Comparison of ENCODE assay signal across 9 cellular contexts in the genomic region with DNA sequence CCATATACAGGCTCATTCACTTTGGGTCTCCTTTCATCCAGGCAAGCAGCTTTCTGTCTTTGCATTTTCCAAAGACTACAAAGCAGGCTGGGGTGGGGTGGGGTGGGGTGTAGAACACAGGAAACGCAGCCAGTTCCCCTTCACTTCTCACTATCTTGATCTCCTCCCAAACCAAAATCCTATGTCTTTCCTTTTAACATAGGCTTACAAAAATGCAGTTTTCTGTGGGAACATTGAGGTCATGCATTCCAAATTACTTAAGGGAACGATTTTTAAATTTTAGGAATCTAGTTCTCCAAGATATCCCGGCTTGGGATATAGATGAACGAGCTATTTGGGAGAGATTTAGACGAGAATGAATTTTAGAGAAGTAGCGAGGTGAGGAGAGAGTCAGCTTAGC. TPM values are rescaled to one million over a fixed set of nuclear protein-coding genes. Genes with fewer than 3 reads are reported as not detected.
A peak's percentile ranks its signal among the peaks of the same experiment; 100 is the strongest.
DNase-seq lines count a peak whose midpoint lies in the region; ATAC-seq, FAIRE-seq and TF ChIP-seq lines count a peak whose summit lies in the region.
"Had no signal": no experiment of that assay in that cellular context is flagged by ENCODE, and none has a peak within 500 bp of the region (broad histone marks: within the 10 kb centered on the region; RNA-seq: fewer than 3 reads in every experiment).

No MANE protein-coding gene starts in this region.

- H4K20me1 ChIP-seq in astrocyte (ENCODE audit: insufficient read depth, low read length), result peaks cover 26% of the 10 kb centered on the region

- H3K4me2 ChIP-seq in astrocyte (ENCODE audit: low read length) (peak overlapping the region; percentile 96), mesenchymal stem cell (ENCODE audit: low read length, poor library complexity, severe bottlenecking) (no peak overlapping the region)

- WGBS in mesenchymal stem cell, result 70% methylated on average over 5 of the region's 6 CpGs
- WGBS in urinary bladder, result 26% methylated on average over 6 of the region's 6 CpGs

- H3K27me3 ChIP-seq in left ventricle myocardium inferior (ENCODE audit: low read depth) (no peaks in the 10 kb centered on the region), astrocyte (ENCODE audit: insufficient read depth, low read length) (no peaks in the 10 kb centered on the region), mesenchymal stem cell (ENCODE audit: control insufficient read depth in 1 of 2, insufficient read depth in 1 of 2, low read length in 2 of 2) (no peaks in the 10 kb centered on the region)

- no peak for ATAC-seq in HG02973 (IDR thresholded peaks at IDR 0.05; ENCODE audit: unreplicated experiment)

- H3K18ac ChIP-seq in mesenchymal stem cell (ENCODE audit: low read depth in 1 of 2, low read length in 2 of 2), result no peak overlapping the region

- peaks cover 18% of the 10 kb centered on the region for H3K4me1 Mint-ChIP-seq in astrocyte (ENCODE audit: low read depth, unreplicated experiment)

- H3K9me3 ChIP-seq in left ventricle myocardium inferior (replicated peaks), result no peaks in the 10 kb centered on the region
- no peaks in the 10 kb centered on the region for H3K9me3 ChIP-seq in astrocyte (ENCODE audit: insufficient read depth, low read depth, low read length)
- no peaks in the 10 kb centered on the region for H3K9me3 ChIP-seq in mesenchymal stem cell (ENCODE audit: control insufficient read depth, low read length)

- H3K36me3 ChIP-seq in left ventricle myocardium inferior, result no peaks in the 10 kb centered on the region
- peaks cover 3% of the 10 kb centered on the region for H3K36me3 ChIP-seq in astrocyte (ENCODE audit: insufficient read depth, low read length)
- H3K36me3 ChIP-seq in mesenchymal stem cell (ENCODE audit: control insufficient read depth in 1 of 2, insufficient read depth in 2 of 2, low read depth in 1 of 2, low read length in 2 of 2), result peaks cover 0 to 10% of the 10 kb centered on the region in 2 experiments
- H3K36me3 ChIP-seq in urinary bladder (ENCODE audit: insufficient read depth), result no peaks in the 10 kb centered on the region

- peaks cover 3% of the 10 kb centered on the region for H3K36me3 Mint-ChIP-seq in astrocyte (ENCODE audit: low read depth, unreplicated experiment)

- peaks cover 40% of the 10 kb centered on the region for H3K79me2 ChIP-seq in astrocyte (ENCODE audit: insufficient read depth, low read length)

- H4K8ac ChIP-seq in mesenchymal stem cell (ENCODE audit: low read length), result no peak overlapping the region

- H3K27ac ChIP-seq in left ventricle myocardium inferior (replicated peaks) (peak overlapping the region; percentile 94), astrocyte (ENCODE audit: low read depth, low read length) (peak overlapping the region; percentile 72), mesenchymal stem cell (ENCODE audit: low read length, poor library complexity, severe bottlenecking) (peak overlapping the region; percentile 77), urinary bladder (ENCODE audit: low read depth) (peak overlapping the region; percentile 51)

- H2AFZ ChIP-seq in astrocyte (ENCODE audit: low read depth, low read length) (peak overlapping the region; percentile 76), mesenchymal stem cell (ENCODE audit: low read depth, low read length) (no peak overlapping the region)

- H2AK5ac ChIP-seq in mesenchymal stem cell (ENCODE audit: low read length, severe bottlenecking), result no peak overlapping the region

- no peak overlapping the region for H2BK15ac ChIP-seq in mesenchymal stem cell (ENCODE audit: low read depth, poor library complexity, severe bottlenecking)

- H3K4me3 Mint-ChIP-seq in astrocyte (ENCODE audit: unreplicated experiment), result peak overlapping the region; percentile 94

- peak overlapping the region; percentile 90 for H3K4me3 ChIP-seq in left ventricle myocardium inferior
- H3K4me3 ChIP-seq in astrocyte (ENCODE audit: insufficient read depth, low read depth, low read length), result peak overlapping the region; percentile 89
- peak overlapping the region in 1 of 2 experiments; percentile 97 for H3K4me3 ChIP-seq in mesenchymal stem cell (ENCODE audit: insufficient read depth in 1 of 2, low read depth in 1 of 2, low read length in 2 of 2)
- H3K4me3 ChIP-seq in urinary bladder (ENCODE audit: low read depth, low read length), result no peak overlapping the region

- no peak overlapping the region for H3K14ac ChIP-seq in mesenchymal stem cell (ENCODE audit: low read length in 2 of 2)

- H4K91ac ChIP-seq in mesenchymal stem cell (ENCODE audit: low read length), result no peak overlapping the region

- H2BK120ac ChIP-seq in mesenchymal stem cell (ENCODE audit: low read depth, low read length), result no peak overlapping the region

- DNase-seq in left ventricle myocardium inferior, result no peak
- DNase-seq in cardiac septum (ENCODE audit: low spot score), result no peak
- DNase-seq in astrocyte (ENCODE audit: low read depth), result peak; percentile 33
- DNase-seq in mesenchymal stem cell, result no peak
- DNase-seq in Ammon's horn (ENCODE audit: low spot score), result no peak
- DNase-seq in Kasumi-1 (lab: John Stamatoyannopoulos, UW), result no peak
- DNase-seq: NCI-H1105 had no signal

- H2BK12ac ChIP-seq in mesenchymal stem cell (ENCODE audit: low read length in 2 of 2), result no peak overlapping the region

- peak overlapping the region; percentile 97 for H3K27ac Mint-ChIP-seq in astrocyte (ENCODE audit: unreplicated experiment)

- no peaks in the 10 kb centered on the region for H3K27me3 Mint-ChIP-seq in astrocyte (ENCODE audit: low read depth, unreplicated experiment)

- no peak overlapping the region for H2BK5ac ChIP-seq in mesenchymal stem cell (ENCODE audit: low read depth, low read length, poor library complexity, severe bottlenecking)

- H3K4ac ChIP-seq in mesenchymal stem cell (ENCODE audit: low read depth in 1 of 2, low read length in 2 of 2), result no peak overlapping the region

- TF ChIP-seq CTCF in left ventricle myocardium inferior (IDR thresholded peaks at IDR 0.05; ENCODE audit: borderline replicate concordance) (no peak), astrocyte (IDR thresholded peaks at IDR 0.05; ENCODE audit: insufficient read depth, low read depth, low read length) (no peak)

- no peaks in the 10 kb centered on the region for H3K9me3 Mint-ChIP-seq in astrocyte (ENCODE audit: unreplicated experiment)

- H3K4me1 ChIP-seq in left ventricle myocardium inferior, result peaks cover 40% of the 10 kb centered on the region
- H3K4me1 ChIP-seq in astrocyte (ENCODE audit: insufficient read depth, low read length), result peaks cover 9% of the 10 kb centered on the region
- peaks cover 3% of the 10 kb centered on the region for H3K4me1 ChIP-seq in mesenchymal stem cell (ENCODE audit: control insufficient read depth, insufficient read depth, low read depth, low read length)
- no peaks in the 10 kb centered on the region for H3K4me1 ChIP-seq in urinary bladder (ENCODE audit: insufficient read depth)

- no peak for FAIRE-seq in astrocyte (lab: Jason Lieb, UNC)

- intact Hi-C loops in left ventricle myocardium inferior (cut with micrococcal nuclease) (no loop called here), cardiac septum (cut with DNase I) (loop anchor here (2.0 to 5.0 kb wide), 3 partner anchors 47 to 100 kb away; a partner anchor contains a TSS)

- H3K79me1 ChIP-seq in mesenchymal stem cell (replicated peaks; ENCODE audit: low read length, poor library complexity, severe bottlenecking), result peaks cover 8% of the 10 kb centered on the region

- no peak overlapping the region for H3K23ac ChIP-seq in mesenchymal stem cell (ENCODE audit: low read length in 2 of 2)

- H3K9ac ChIP-seq in astrocyte (ENCODE audit: low read length), result peak overlapping the region; percentile 68
- peak overlapping the region; percentile 99 for H3K9ac ChIP-seq in mesenchymal stem cell (ENCODE audit: low read length)

RNA-seq across cellular contexts. Expression of a gene that starts 0.9 kb away (rescaled TPM):
- 22.0 TPM for total RNA-seq in left ventricle myocardium inferior
- 27.4 TPM for total RNA-seq in cardiac septum
- 62.1 and 64.0 TPM in 2 replicates for total RNA-seq in astrocyte
- 36.7 TPM for polyA plus RNA-seq in mesenchymal stem cell (2013, experiment 1 of 2)
- 39.6 TPM for polyA plus RNA-seq in mesenchymal stem cell (2013, experiment 2 of 2)
- 81.6 TPM for total RNA-seq in urinary bladder
- polyA plus RNA-seq in urinary bladder, result 38.4 TPM

RNA-seq across cellular contexts. Expression of a gene that starts 46.3 kb away (rescaled TPM):
- total RNA-seq in left ventricle myocardium inferior, result 9.9 TPM
- 11.5 TPM for total RNA-seq in cardiac septum
- total RNA-seq in astrocyte, result 6.1 and 6.2 TPM in 2 replicates
- polyA plus RNA-seq in mesenchymal stem cell (2013, experiment 1 of 2), result 10.4 TPM
- polyA plus RNA-seq in mesenchymal stem cell (2013, experiment 2 of 2), result 10.1 TPM
- 18.2 TPM for total RNA-seq in urinary bladder
- 8.1 TPM for polyA plus RNA-seq in urinary bladder

RNA-seq across cellular contexts. Expression of a gene that starts 58.5 kb away (rescaled TPM):
- total RNA-seq in left ventricle myocardium inferior (24.0 TPM), cardiac septum (23.8 TPM), astrocyte (35.6 and 37.6 TPM in 2 replicates), urinary bladder (36.0 TPM)
- 34.6 TPM for polyA plus RNA-seq in mesenchymal stem cell (2013, experiment 1 of 2)
- polyA plus RNA-seq in mesenchymal stem cell (2013, experiment 2 of 2), result 34.0 TPM
- polyA plus RNA-seq in urinary bladder, result 46.3 TPM
